In the genomic region with DNA sequence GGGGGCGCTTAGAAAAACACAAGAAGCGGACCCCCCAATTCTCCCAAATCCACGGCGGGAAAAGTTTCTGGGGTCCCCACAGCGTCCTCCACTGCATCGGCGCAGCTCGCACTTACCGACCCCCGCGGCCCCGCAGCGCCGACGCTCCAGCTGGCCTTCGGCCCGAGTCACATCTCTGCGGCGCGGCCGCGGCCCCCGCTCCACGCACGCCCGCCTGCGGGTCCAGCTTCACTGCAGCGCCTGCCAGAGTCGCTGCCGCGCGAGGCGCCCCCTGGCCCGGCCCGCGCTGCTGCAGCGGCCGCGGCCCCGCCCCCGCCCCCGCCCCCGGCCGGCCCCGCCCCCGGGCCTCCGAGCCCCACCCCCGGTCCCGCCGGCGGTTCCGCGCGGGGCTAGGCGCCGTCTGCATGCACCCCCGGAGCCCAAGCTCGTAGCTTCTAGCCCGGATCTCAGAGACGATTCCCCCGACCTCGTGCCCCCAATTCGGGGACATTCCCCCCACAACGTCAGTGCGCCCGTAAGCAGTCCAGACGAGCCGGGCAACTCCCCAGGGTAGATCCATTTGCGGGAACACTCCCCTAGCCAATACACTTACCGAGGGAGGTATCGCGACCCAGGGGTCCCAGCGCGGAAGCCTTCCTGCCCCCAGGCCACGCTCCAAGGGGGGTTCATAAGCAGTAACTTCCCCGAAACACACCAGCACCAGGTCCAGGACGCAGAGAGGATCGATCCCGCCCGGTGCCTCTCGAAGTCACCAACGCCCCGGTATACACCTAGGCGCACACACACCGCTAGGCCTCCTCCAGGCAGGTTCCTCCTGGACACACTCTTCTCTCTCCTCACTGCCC, we compare ENCODE assay signal across 8 cellular contexts. TPM values are rescaled to one million over a fixed set of nuclear protein-coding genes. Genes with fewer than 3 reads are reported as not detected.
DNase-seq lines count a peak whose midpoint lies in the region; ATAC-seq lines count a peak whose summit lies in the region.

A gene with protein sequence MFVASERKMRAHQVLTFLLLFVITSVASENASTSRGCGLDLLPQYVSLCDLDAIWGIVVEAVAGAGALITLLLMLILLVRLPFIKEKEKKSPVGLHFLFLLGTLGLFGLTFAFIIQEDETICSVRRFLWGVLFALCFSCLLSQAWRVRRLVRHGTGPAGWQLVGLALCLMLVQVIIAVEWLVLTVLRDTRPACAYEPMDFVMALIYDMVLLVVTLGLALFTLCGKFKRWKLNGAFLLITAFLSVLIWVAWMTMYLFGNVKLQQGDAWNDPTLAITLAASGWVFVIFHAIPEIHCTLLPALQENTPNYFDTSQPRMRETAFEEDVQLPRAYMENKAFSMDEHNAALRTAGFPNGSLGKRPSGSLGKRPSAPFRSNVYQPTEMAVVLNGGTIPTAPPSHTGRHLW (minus strand): TSS at position 238 of the 845 bp plus-strand sequence. CDS start 12,003 bp downstream, outside the sequence.

- ATAC-seq in left ventricle myocardium superior: peak; percentile 73
- ATAC-seq in GM19467 (IDR thresholded peaks at IDR 0.05; ENCODE audit: unreplicated experiment): no peak

- H3K27me3 ChIP-seq in GM23248 (replicated peaks; ENCODE audit: insufficient read depth): peaks cover 16% of the 10 kb centered on the region

- in situ Hi-C loops in GM23248 (cut with MboI): loop anchor here (10.0 kb wide), 2 partner anchors 170 to 280 kb away; a partner anchor contains a TSS

- whole genome bisulfite sequencing in GM23248 (ENCODE audit: low coverage in 1 of 2, low lambda C conversion rate in 2 of 2, missing lambda C conversion rate in 2 of 2), 2 experiments: 1 to 2% methylated on average over 37 to 39 of the region's 85 CpGs

- no peaks in the 10 kb centered on the region for H4K20me1 ChIP-seq in GM23248 (ENCODE audit: insufficient read depth)

- intact Hi-C loops in left ventricle myocardium superior (cut with micrococcal nuclease): no loop called here
- intact Hi-C loops in posterior cingulate gyrus (cut with DNase I): loop anchor here (1.0 to 5.0 kb wide), 4 partner anchors 123 to 330 kb away; a partner anchor contains a TSS

- H2AFZ ChIP-seq in GM23248: peak within 1 kb of the TSS; percentile 70

- no peaks in the 10 kb centered on the region for H3K4me1 ChIP-seq in GM23248 (ENCODE audit: insufficient read depth)

- H3K27ac ChIP-seq in GM23248: no peak within 1 kb of the TSS

- DNase-seq in A172 (ENCODE audit: low spot score) (no peak), GM23248 (peak; percentile 54), SK-N-DZ (ENCODE audit: low spot score) (peak; percentile 60), amniotic epithelial cell (ENCODE audit: low read depth) (peak; percentile 15), left ventricle myocardium superior (peak; percentile 83), posterior cingulate gyrus (peak; percentile 40 to 95 (median 61)), DMS79 (lab: John Stamatoyannopoulos, UW) (no peak)

- H3K36me3 ChIP-seq in GM23248 (ENCODE audit: low read depth): no peaks in the 10 kb centered on the region

- H3K4me3 ChIP-seq in GM23248: peak within 1 kb of the TSS; percentile 71

- no peak within 1 kb of the TSS for H3K9ac ChIP-seq in GM23248

- no peaks in the 10 kb centered on the region for H3K79me2 ChIP-seq in GM23248 (ENCODE audit: insufficient read depth)

- peak within 1 kb of the TSS; percentile 77 for H3K4me2 ChIP-seq in GM23248 (ENCODE audit: unreplicated experiment)

- no peaks in the 10 kb centered on the region for H3K9me2 ChIP-seq in GM23248 (ENCODE audit: insufficient read depth)

- 0 out of 2 replicates have a peak, but pooled peaks cover 4% of the 10 kb centered on the region for H3F3A ChIP-seq in GM23248 (ENCODE audit: insufficient read depth)

- no peaks in the 10 kb centered on the region for H3K9me3 ChIP-seq in GM23248 (ENCODE audit: low read depth)

RNA-seq across cellular contexts. Expression of the gene that starts here (rescaled TPM):
- total RNA-seq in A172 (2014; rRNA removed; shearing (Covaris generic)): 23.9 and 41.0 TPM in 2 replicates
- 0.63 TPM in 1 of 2 replicates, not detected in the other for total RNA-seq in GM23248 (2014; rRNA removed; shearing (Covaris generic))
- 0.13 and 0.33 TPM in 2 replicates for polyA plus RNA-seq in GM23248 (2016; fragmentation: Nextera tagmentation; extraction: Ambion mirVana)
- polyA plus RNA-seq in SK-N-DZ (2014; cell fraction: cytosol; rRNA removed): 11.0 and 12.8 TPM in 2 replicates
- 11.3 and 12.2 TPM in 2 replicates for polyA plus RNA-seq in SK-N-DZ (2014; cell fraction: nucleus; rRNA removed)
- 103 TPM for total RNA-seq in left ventricle myocardium superior

Comparison
In these comparisons a context has a peak if more than half of its experiments do, and no peak if none do; other contexts are left out.
1. RNA of the gene that starts here (total RNA-seq): 103 TPM in left ventricle myocardium superior (single experiment) and 23.9 to 41.0 TPM in A172; 0.63 TPM in GM23248; every median in the first group is over 10 times any median in the second.
2. Peak in DNase-seq, H3K4me3 ChIP-seq and H3K4me2 ChIP-seq in GM23248; RNA of the gene not detected or under 1 TPM.
3. DNase-seq: peak in SK-N-DZ (single experiment), amniotic epithelial cell (single experiment), left ventricle myocardium superior (single experiment) and posterior cingulate gyrus (10 of 10); none in A172 (single experiment) and DMS79 (single experiment).